ENCODE assay signal across 12 cellular contexts in genomic region chr1:66337249-66337648, GRCh38.
DNase-seq lines count a peak whose midpoint lies in the region; ATAC-seq and TF ChIP-seq lines count a peak whose summit lies in the region.
"Had no signal": no experiment of that assay in that cellular context is flagged by ENCODE, and none has a peak within 500 bp of the region (broad histone marks: within the 10 kb centered on the region; RNA-seq: fewer than 3 reads in every experiment).

No MANE protein-coding gene starts in this region.

- peaks cover 5 to 76% (median 23%) of the 10 kb centered on the region in 3 donors for H3K36me3 Mint-ChIP-seq in CD8-positive, alpha-beta memory T cell
- peaks cover 14% of the 10 kb centered on the region for H3K36me3 Mint-ChIP-seq in endothelial cell (ENCODE audit: low read depth, unreplicated experiment)

- TF ChIP-seq CTCF in OCI-LY3 (IDR thresholded peaks at IDR 0.05; ENCODE audit: low read depth, low read length) (no peak), endothelial cell (IDR thresholded peaks at IDR 0.05; ENCODE audit: unreplicated experiment) (no peak), psoas muscle (IDR thresholded peaks at IDR 0.05) (no peak), GM10248 (IDR thresholded peaks at IDR 0.05; ENCODE audit: control extremely low read depth, extremely low read depth, low read depth, missing control alignments) (no peak)

- peaks cover 52% of the 10 kb centered on the region for H3K4me1 ChIP-seq in CD8-positive, alpha-beta memory T cell (ENCODE audit: insufficient read depth, low read length)
- H3K4me1 ChIP-seq in OCI-LY3 (ENCODE audit: low read length) (peaks cover 65% of the 10 kb centered on the region), psoas muscle (peaks cover 62% of the 10 kb centered on the region)

- peak overlapping the region; percentile 67 to 100 (median 98) for H3K4me3 Mint-ChIP-seq in CD8-positive, alpha-beta memory T cell
- peak overlapping the region; percentile 22 for H3K4me3 Mint-ChIP-seq in endothelial cell (ENCODE audit: unreplicated experiment)

- peak overlapping the region; percentile 87 for H3K27ac ChIP-seq in CD8-positive, alpha-beta memory T cell (ENCODE audit: low read depth, low read length)
- H3K27ac ChIP-seq in OCI-LY3 (ENCODE audit: low read length) (peak overlapping the region; percentile 100), psoas muscle (peak overlapping the region; percentile 95)

- peak overlapping the region; percentile 100 for H3K4me2 ChIP-seq in OCI-LY3 (ENCODE audit: low read length)

- no peaks in the 10 kb centered on the region for H4K20me1 ChIP-seq in OCI-LY3 (ENCODE audit: insufficient read depth, low read length)

- DNase-seq in CD8-positive, alpha-beta memory T cell: no peak
- DNase-seq in endothelial cell (ENCODE audit: low spot score) (no peak), psoas muscle (no peak), GM10248 (ENCODE audit: extremely low spot score) (no peak)
- DNase-seq: DMS153, erythroblast, kidney glomerular epithelial cell, retina had no signal

- H3K27ac Mint-ChIP-seq in CD8-positive, alpha-beta memory T cell: peak overlapping the region; percentile 97 to 100 (median 98)
- H3K27ac Mint-ChIP-seq in endothelial cell (ENCODE audit: unreplicated experiment): peak overlapping the region; percentile 66

- peaks cover 100% of the 10 kb centered on the region for H3K79me2 ChIP-seq in OCI-LY3 (ENCODE audit: low read length)

- ATAC-seq in psoas muscle (no peak), GM18519 (IDR thresholded peaks at IDR 0.05; ENCODE audit: low FRiP score, unreplicated experiment) (no peak), HG02642 (IDR thresholded peaks at IDR 0.05; ENCODE audit: poor library complexity, unreplicated experiment) (no peak), GM21529 (IDR thresholded peaks at IDR 0.05; ENCODE audit: unreplicated experiment) (no peak)

- WGBS in psoas muscle, 3 donors: 54 to 62% (median 55%) methylated on average over 5 of the region's 5 CpGs

- POLR2A ChIA-PET in CD8-positive, alpha-beta memory T cell (lab: Charles Lee): interaction anchor here (1.0 to 3.4 kb wide), 4 partner anchors 8 to 63 kb away, joined by 3 to 13 read pairs (median 4); no protein-coding TSS in a partner anchor
- POLR2A ChIA-PET in GM10248 (lab: Yijun Ruan, JAX): interaction anchor here (0.9 kb wide), 1 partner anchor 62 kb away, joined by 3 read pairs; no protein-coding TSS in a partner anchor

- no peaks in the 10 kb centered on the region for H3K9me3 ChIP-seq in CD8-positive, alpha-beta memory T cell (ENCODE audit: low read length)
- H3K9me3 ChIP-seq in OCI-LY3 (ENCODE audit: insufficient read depth, low read length) (no peaks in the 10 kb centered on the region), psoas muscle (no peaks in the 10 kb centered on the region)

- CTCF ChIA-PET in CD8-positive, alpha-beta memory T cell (lab: Charles Lee): interaction anchor here (1.4 to 1.8 kb wide), 4 partner anchors 14 to 109 kb away, joined by 3 to 6 read pairs (median 3); no protein-coding TSS in a partner anchor
- CTCF ChIA-PET in GM10248 (lab: Yijun Ruan, JAX): interaction anchor here (0.9 to 7.4 kb wide), 6 partner anchors 7 to 109 kb away, joined by 3 to 62 read pairs (median 7); no protein-coding TSS in a partner anchor

- H3K27me3 ChIP-seq in CD8-positive, alpha-beta memory T cell (ENCODE audit: insufficient read depth, low read length, poor library complexity, severe bottlenecking): no peaks in the 10 kb centered on the region
- H3K27me3 ChIP-seq in OCI-LY3 (ENCODE audit: low read depth, low read length) (no peaks in the 10 kb centered on the region), psoas muscle (ENCODE audit: insufficient read depth in 3 of 3, low read length in 2 of 3) (no peaks in the 10 kb centered on the region)

- H3K4me1 Mint-ChIP-seq in CD8-positive, alpha-beta memory T cell: peaks cover 57 to 78% (median 69%) of the 10 kb centered on the region in 3 donors
- peaks cover 60% of the 10 kb centered on the region for H3K4me1 Mint-ChIP-seq in endothelial cell (ENCODE audit: unreplicated experiment)

- H3K27me3 Mint-ChIP-seq in CD8-positive, alpha-beta memory T cell: peaks cover 0 to 1% of the 10 kb centered on the region in 2 donors
- H3K27me3 Mint-ChIP-seq in endothelial cell (ENCODE audit: unreplicated experiment): peaks cover 3% of the 10 kb centered on the region

- intact Hi-C loops in psoas muscle (cut with DNase I): no loop called here

- no peaks in the 10 kb centered on the region for H3K36me3 ChIP-seq in CD8-positive, alpha-beta memory T cell (ENCODE audit: insufficient read depth, low read length)
- peaks cover 30% of the 10 kb centered on the region for H3K36me3 ChIP-seq in OCI-LY3 (replicated peaks; ENCODE audit: low read depth, low read length)
- H3K36me3 ChIP-seq in psoas muscle (ENCODE audit: insufficient read depth in 1 of 2, low read depth in 1 of 2): no peaks in the 10 kb centered on the region

- peak overlapping the region; percentile 99 for H3K9ac ChIP-seq in OCI-LY3 (ENCODE audit: low read length)

- peak overlapping the region; percentile 75 for H3K4me3 ChIP-seq in CD8-positive, alpha-beta memory T cell (ENCODE audit: low read length)
- H3K4me3 ChIP-seq in OCI-LY3 (ENCODE audit: low read length) (peak overlapping the region; percentile 97), psoas muscle (peak overlapping the region; percentile 89)

- no peaks in the 10 kb centered on the region for H3K9me3 Mint-ChIP-seq in CD8-positive, alpha-beta memory T cell
- H3K9me3 Mint-ChIP-seq in endothelial cell (ENCODE audit: unreplicated experiment): no peaks in the 10 kb centered on the region

- no peak overlapping the region for H2AFZ ChIP-seq in OCI-LY3 (ENCODE audit: low read depth, low read length)
